8 cellular contexts compared by ENCODE assay signal in genomic region chr11:18395735-18396504, GRCh38. TPM values are rescaled to one million over a fixed set of nuclear protein-coding genes. Genes with fewer than 3 reads are reported as not detected.
DNase-seq lines count a peak whose midpoint lies in the region; ATAC-seq and TF ChIP-seq lines count a peak whose summit lies in the region.

No MANE protein-coding gene starts in this region.

- H3K36me3 Mint-ChIP-seq in T-helper 2 cell treated with Interferon-gamma antibody and Interleukin-4, amounts not matched to agents 5 μg/mL and 100 μg/mL, for 36 hours (ENCODE audit: low read depth) = peaks cover 60% of the 10 kb centered on the region

- ATAC-seq in GM18499 (IDR thresholded peaks at IDR 0.05; ENCODE audit: insufficient read depth, unreplicated experiment) = peak; percentile 63
- peak; percentile 60 for ATAC-seq in HG02943 (IDR thresholded peaks at IDR 0.05; ENCODE audit: low read depth, unreplicated experiment)
- ATAC-seq in right cardiac atrium = peak; percentile 92 to 96

- TF ChIP-seq CTCF in ascending aorta (IDR thresholded peaks at IDR 0.05) = no peak
- TF ChIP-seq CTCF in uterus (IDR thresholded peaks at IDR 0.05) = peak in 1 of 4 experiments; percentile 16

- DNase-seq in NCI-H187 treated with DMSO at 0.1 percent for 48 hours (lab: John Stamatoyannopoulos, UW) (peak; percentile 87), ascending aorta (ENCODE audit: low spot score in 2 of 2) (peak; percentile 91 to 98), right cardiac atrium (peak; percentile 99 to 100 (median 99)), pulmonary artery endothelial cell (ENCODE audit: low read depth, low spot score) (peak; percentile 95), uterus (peak; percentile 98 to 99)
- peak; percentile 97 for DNase-seq in T-helper 2 cell treated with Interferon-gamma antibody and Interleukin-4, amounts not matched to agents 5 μg/mL and 100 μg/mL, for 36 hours (ENCODE audit: low spot score)

- H3K4me3 Mint-ChIP-seq in T-helper 2 cell treated with Interferon-gamma antibody and Interleukin-4, amounts not matched to agents 5 μg/mL and 100 μg/mL, for 36 hours = peak overlapping the region; percentile 99

- H3K27me3 ChIP-seq in ascending aorta (no peaks in the 10 kb centered on the region), right cardiac atrium (ENCODE audit: control insufficient read depth, insufficient read depth) (no peaks in the 10 kb centered on the region), uterus (no peaks in the 10 kb centered on the region)

- H3K36me3 ChIP-seq in ascending aorta (peaks cover 43 to 44% of the 10 kb centered on the region in 2 donors), uterus (no peaks in the 10 kb centered on the region)

- H3K27ac ChIP-seq in ascending aorta (peak overlapping the region; percentile 94 to 98), right cardiac atrium (ENCODE audit: low read length) (peak overlapping the region; percentile 94), uterus (peak overlapping the region; percentile 85 to 92)

- under 1% methylated on average over 46 of the region's 46 CpGs for WGBS in right cardiac atrium

- H3K4me3 ChIP-seq in ascending aorta = peak overlapping the region; percentile 85 to 99
- peak overlapping the region; percentile 89 for H3K4me3 ChIP-seq in right cardiac atrium (ENCODE audit: low read length)
- peak overlapping the region; percentile 64 to 68 for H3K4me3 ChIP-seq in uterus

- H3K27me3 Mint-ChIP-seq in T-helper 2 cell treated with Interferon-gamma antibody and Interleukin-4, amounts not matched to agents 5 μg/mL and 100 μg/mL, for 36 hours (ENCODE audit: low read depth) = no peaks in the 10 kb centered on the region

- H3K4me1 ChIP-seq in ascending aorta (peaks cover 5 to 18% of the 10 kb centered on the region in 2 donors), right cardiac atrium (ENCODE audit: control insufficient read depth, insufficient read depth, low read length) (no peaks in the 10 kb centered on the region), uterus (no peaks in the 10 kb centered on the region)

- no peaks in the 10 kb centered on the region for H3K9me3 ChIP-seq in ascending aorta
- H3K9me3 ChIP-seq in right cardiac atrium (ENCODE audit: control insufficient read depth, low read length) = no peaks in the 10 kb centered on the region
- H3K9me3 ChIP-seq in uterus = no peaks in the 10 kb centered on the region

- TF ChIP-seq POLR2A in uterus (IDR thresholded peaks at IDR 0.05) = peak; percentile 67 to 73

- intact Hi-C loops in ascending aorta (cut with DNase I) (loop anchor here (1.0 to 10.0 kb wide), 7 partner anchors 74 to 1041 kb away; partner anchors contain the start of genes GTF2H1, HPS5, NCR3LG1 and SPTY2D1), right cardiac atrium (cut with DNase I) (loop anchor here in 2 of 4 donors (5.0 to 10.0 kb wide), 2 partner anchors 74 to 129 kb away; partner anchors contain the start of genes GTF2H1 (in 1 of the 2), HPS5 (in 1 of the 2) and TSG101 (in 1 of the 2)), uterus (cut with DNase I; ENCODE audit: low total_unique reads) (loop anchor here (5.0 kb wide), 1 partner anchor 74 kb away; the partner anchor contains the start of genes GTF2H1 and HPS5)

- peak overlapping the region; percentile 98 for H3K27ac Mint-ChIP-seq in T-helper 2 cell treated with Interferon-gamma antibody and Interleukin-4, amounts not matched to agents 5 μg/mL and 100 μg/mL, for 36 hours

- H3K9me3 Mint-ChIP-seq in T-helper 2 cell treated with Interferon-gamma antibody and Interleukin-4, amounts not matched to agents 5 μg/mL and 100 μg/mL, for 36 hours = no peaks in the 10 kb centered on the region

- H3K4me1 Mint-ChIP-seq in T-helper 2 cell treated with Interferon-gamma antibody and Interleukin-4, amounts not matched to agents 5 μg/mL and 100 μg/mL, for 36 hours (ENCODE audit: low read depth) = peaks cover 55% of the 10 kb centered on the region

RNA-seq across cellular contexts. Expression of gene LDHA, which starts 1.6 kb away (rescaled TPM):
- total RNA-seq in ascending aorta (422 TPM), right cardiac atrium (100 to 1,000 TPM; 224 to 399 (median 321) TPM), pulmonary artery endothelial cell (695 and 699 TPM in 2 replicates), uterus (100 to 1,000 TPM; 147 to 249 (median 182) TPM)
- 329 TPM for polyA plus RNA-seq in right cardiac atrium

RNA-seq across cellular contexts. Expression of gene LDHC, which starts 16.2 kb away (rescaled TPM):
- total RNA-seq in ascending aorta = not detected
- 1 to 10 TPM in 1 of 4 donors, not detected in 3; 2.7 TPM for total RNA-seq in right cardiac atrium
- polyA plus RNA-seq in right cardiac atrium = 2.7 TPM
- not detected in 2 replicates for total RNA-seq in pulmonary artery endothelial cell
- not detected for total RNA-seq in uterus

RNA-seq across cellular contexts. Expression of gene LDHAL6A, which starts 59.7 kb away (rescaled TPM):
- total RNA-seq in ascending aorta (not detected), right cardiac atrium (under 1 TPM in 1 of 4 donors, not detected in 3; 0.20 TPM), pulmonary artery endothelial cell (not detected in 2 replicates), uterus (under 1 TPM in 2 of 4 donors, not detected in 2; 0.24 to 0.28 TPM)
- 0.16 TPM for polyA plus RNA-seq in right cardiac atrium

Comparison
In these comparisons a context has a peak if more than half of its experiments do, and no peak if none do; other contexts are left out.
1. Peak in every context shown above with its lines: DNase-seq, ATAC-seq, H3K4me3 ChIP-seq and H3K27ac ChIP-seq.